29 cellular contexts compared by ENCODE assay signal in the genomic region with DNA sequence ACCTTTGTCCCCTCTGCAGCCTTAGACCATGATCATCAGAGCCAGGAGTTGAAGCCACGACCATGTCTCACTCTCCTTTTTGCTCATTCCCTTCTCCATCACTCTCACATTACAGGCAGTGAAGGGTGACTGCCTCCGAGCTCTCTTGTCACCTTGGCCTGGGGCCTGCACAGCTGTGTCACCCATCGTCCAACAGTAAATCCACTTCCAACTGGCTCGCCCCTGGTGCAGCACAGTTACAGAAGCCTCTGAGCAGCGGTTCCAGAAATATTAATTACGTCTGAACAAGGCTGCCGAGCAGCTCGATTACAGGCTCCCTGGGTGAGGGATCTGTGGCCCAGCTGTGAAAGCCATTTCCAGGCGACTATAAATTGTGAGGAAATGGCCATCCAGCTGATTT.
"Had no signal": no experiment of that assay in that cellular context is flagged by ENCODE, and none has a peak within 500 bp of the region (broad histone marks: within the 10 kb centered on the region; RNA-seq: fewer than 3 reads in every experiment).

No MANE protein-coding gene starts in this region.

- H3K27me3 ChIP-seq: neutrophil, pancreas, right lobe of liver, spleen, suprapubic skin, testis, tibial artery, transverse colon, upper lobe of right lung, uterus had no signal

- H3K27ac ChIP-seq: neutrophil, pancreas, prostate gland, right lobe of liver, skin epidermis, spleen, suprapubic skin, testis, tibial artery, transverse colon, upper lobe of right lung, uterus had no signal

- H3K4me2 ChIP-seq: smooth muscle cell had no signal

- H3K4me3 ChIP-seq: pancreas, prostate gland, right lobe of liver, skin epidermis, smooth muscle cell, spleen, suprapubic skin, testis, tibial artery, transverse colon, upper lobe of right lung, uterus had no signal

- H3K36me3 ChIP-seq: neutrophil, pancreas, prostate gland, right lobe of liver, spleen, suprapubic skin, tibial artery, transverse colon, upper lobe of right lung, uterus had no signal

- H3K9me3 ChIP-seq: neutrophil, pancreas, prostate gland, right lobe of liver, suprapubic skin, testis, tibial artery, transverse colon, upper lobe of right lung, uterus had no signal

- H3K4me3 Mint-ChIP-seq: naive thymus-derived CD4-positive, alpha-beta T cell; natural killer cell; nephron; neural crest cell; stimulated activated effector memory CD8-positive, alpha-beta T cell treated with anti-CD3 and anti-CD28 coated beads, Interleukin-12 subunit alpha, Interleukin-12 subunit beta, amount 100 ng/mL, for 72 hours; stimulated activated naive B cell treated with anti-CD40 and anti-IgM and Interleukin-4, amounts not matched to agents 10 μg/mL and 1 μg/mL and 100 μg/mL, for 72 hours; stimulated activated naive CD8-positive, alpha-beta T cell treated with anti-CD3 and anti-CD28 coated beads, Interleukin-15, Interleukin-2, amounts not matched to agents 100 ng/mL and 50 ng/mL, for 24 hours; type B pancreatic cell had no signal

- ATAC-seq: naive thymus-derived CD4-positive, alpha-beta T cell; natural killer cell; pancreas; right cardiac atrium; right lobe of liver; stimulated activated effector memory CD8-positive, alpha-beta T cell treated with anti-CD3 and anti-CD28 coated beads, Interleukin-12 subunit alpha, Interleukin-12 subunit beta, amount 100 ng/mL, for 72 hours; stimulated activated naive B cell treated with anti-CD40 and anti-IgM and Interleukin-4, amounts not matched to agents 10 μg/mL and 1 μg/mL and 100 μg/mL, for 72 hours; upper lobe of right lung had no signal

- H3K27ac Mint-ChIP-seq: natural killer cell; nephron; stimulated activated effector memory CD8-positive, alpha-beta T cell treated with anti-CD3 and anti-CD28 coated beads, Interleukin-12 subunit alpha, Interleukin-12 subunit beta, amount 100 ng/mL, for 72 hours; stimulated activated naive B cell treated with anti-CD40 and anti-IgM and Interleukin-4, amounts not matched to agents 10 μg/mL and 1 μg/mL and 100 μg/mL, for 72 hours; stimulated activated naive CD8-positive, alpha-beta T cell treated with anti-CD3 and anti-CD28 coated beads, Interleukin-15, Interleukin-2, amounts not matched to agents 100 ng/mL and 50 ng/mL, for 24 hours; type B pancreatic cell had no signal

- H3K4me1 Mint-ChIP-seq: naive thymus-derived CD4-positive, alpha-beta T cell; natural killer cell; nephron; stimulated activated effector memory CD8-positive, alpha-beta T cell treated with anti-CD3 and anti-CD28 coated beads, Interleukin-12 subunit alpha, Interleukin-12 subunit beta, amount 100 ng/mL, for 72 hours; stimulated activated naive B cell treated with anti-CD40 and anti-IgM and Interleukin-4, amounts not matched to agents 10 μg/mL and 1 μg/mL and 100 μg/mL, for 72 hours had no signal

- H3K36me3 Mint-ChIP-seq: naive thymus-derived CD4-positive, alpha-beta T cell; natural killer cell; stimulated activated effector memory CD8-positive, alpha-beta T cell treated with anti-CD3 and anti-CD28 coated beads, Interleukin-12 subunit alpha, Interleukin-12 subunit beta, amount 100 ng/mL, for 72 hours; stimulated activated naive B cell treated with anti-CD40 and anti-IgM and Interleukin-4, amounts not matched to agents 10 μg/mL and 1 μg/mL and 100 μg/mL, for 72 hours; type B pancreatic cell had no signal

- DNase-seq: naive thymus-derived CD4-positive, alpha-beta T cell; natural killer cell; nucleus accumbens; pancreas; retina; right cardiac atrium; right lobe of liver; spleen; stimulated activated CD4-positive, alpha-beta T cell treated with anti-CD3 and anti-CD28 coated beads, Interleukin-12 subunit alpha, Interleukin-12 subunit beta, amount 100 ng/mL, for 4 hours; stimulated activated CD4-positive, alpha-beta T cell treated with anti-CD3 and anti-CD28 coated beads, Interleukin-1b, Interleukin-23, amount 100 ng/mL, for 48 hours; stimulated activated CD4-positive, alpha-beta T cell treated with anti-CD3 and anti-CD28 coated beads, Interleukin-4, amount 100 ng/mL, for 1 hour; stimulated activated naive B cell treated with anti-CD40 and anti-IgM and Interleukin-4, amounts not matched to agents 10 μg/mL and 1 μg/mL and 100 μg/mL, for 72 hours; stimulated activated naive CD4-positive, alpha-beta T cell treated with Interleukin-2 at 50 U/mL for 16 hours; substantia nigra; testis; tibial artery; transverse colon; upper lobe of right lung; uterus had no signal

- H3K4me1 ChIP-seq: pancreas, prostate gland, right lobe of liver, spleen, suprapubic skin, testis, tibial artery, transverse colon, upper lobe of right lung, uterus had no signal

- H3K9me3 Mint-ChIP-seq: type B pancreatic cell had no signal

- H3K27me3 Mint-ChIP-seq: stimulated activated naive B cell treated with anti-CD40 and anti-IgM and Interleukin-4, amounts not matched to agents 10 μg/mL and 1 μg/mL and 100 μg/mL, for 72 hours; stimulated activated naive CD8-positive, alpha-beta T cell treated with anti-CD3 and anti-CD28 coated beads, Interleukin-15, Interleukin-2, amounts not matched to agents 100 ng/mL and 50 ng/mL, for 24 hours had no signal
